Comparison of ENCODE assay signal across 8 cellular contexts in the genomic region with DNA sequence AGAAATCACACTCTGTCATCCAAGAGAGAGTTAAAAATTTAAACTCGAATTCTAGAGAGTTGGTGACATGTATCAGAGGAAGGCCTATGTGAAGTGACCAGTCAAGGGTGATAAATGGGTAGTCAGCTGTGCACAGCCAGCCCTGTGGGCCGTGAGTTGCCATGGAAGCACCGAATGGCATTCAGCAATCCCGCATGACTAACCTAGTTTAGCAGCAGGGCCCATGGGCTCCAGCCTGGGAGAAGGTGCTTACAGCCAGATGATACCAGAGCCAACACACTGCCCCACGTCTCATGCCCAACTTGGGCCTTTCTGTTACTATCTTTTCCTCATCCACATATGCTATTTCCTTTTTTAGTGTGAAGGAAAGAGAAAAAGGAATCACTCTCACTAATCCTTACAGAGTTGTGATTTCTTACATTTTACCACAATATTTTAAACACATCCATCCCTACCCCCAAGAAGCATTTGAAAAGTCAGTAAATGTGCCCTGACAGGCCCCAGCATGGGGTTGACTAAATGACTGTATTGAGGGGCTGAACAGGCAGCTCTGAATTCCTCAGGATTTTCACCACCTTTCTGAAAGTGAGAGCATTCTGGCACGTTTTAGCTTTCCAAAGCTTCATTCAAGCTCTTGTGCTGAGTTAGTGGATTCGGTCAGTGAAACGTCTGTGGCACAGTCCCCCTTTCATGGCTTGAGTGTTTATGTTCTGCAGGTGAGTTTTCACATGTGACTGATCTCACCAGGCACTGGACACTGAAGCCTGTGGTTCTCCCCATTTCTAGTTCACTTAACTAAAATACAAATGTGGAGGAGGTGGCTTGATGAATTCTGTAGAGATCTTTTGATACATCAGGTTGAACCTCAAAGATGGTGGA.
A peak's percentile ranks its signal among the peaks of the same experiment; 100 is the strongest.
DNase-seq lines count a peak whose midpoint lies in the region; ATAC-seq, FAIRE-seq and TF ChIP-seq lines count a peak whose summit lies in the region.

No MANE protein-coding gene starts in this region.

- H3K79me2 ChIP-seq in astrocyte (ENCODE audit: insufficient read depth, low read length): peaks cover 68% of the 10 kb centered on the region

- H2AFZ ChIP-seq in astrocyte (ENCODE audit: low read depth, low read length): no peak overlapping the region

- H3K4me3 ChIP-seq in HUES6 (ENCODE audit: low read depth, low read length) (peak overlapping the region; percentile 25; the same call in 1 of the 2 replicates), astrocyte (ENCODE audit: insufficient read depth, low read depth, low read length) (no peak overlapping the region)
- no peak overlapping the region for H3K4me3 ChIP-seq in CD4-positive, alpha-beta memory T cell (ENCODE audit: low read length in 2 of 2)

- no peak overlapping the region for H3K4me3 Mint-ChIP-seq in activated CD4-positive, alpha-beta T cell treated with anti-CD3 and anti-CD28 coated beads for 36 hours
- peak overlapping the region; percentile 60 for H3K4me3 Mint-ChIP-seq in astrocyte (ENCODE audit: unreplicated experiment)
- H3K4me3 Mint-ChIP-seq in CD4-positive, alpha-beta memory T cell: peak overlapping the region in 2 of 8 donors; percentile 1 to 2

- no peak for FAIRE-seq in astrocyte (lab: Jason Lieb, UNC)

- TF ChIP-seq CTCF in astrocyte (IDR thresholded peaks at IDR 0.05; ENCODE audit: insufficient read depth, low read depth, low read length): no peak

- H3K9me3 Mint-ChIP-seq in activated CD4-positive, alpha-beta T cell treated with anti-CD3 and anti-CD28 coated beads for 36 hours (ENCODE audit: low read depth): no peaks in the 10 kb centered on the region
- H3K9me3 Mint-ChIP-seq in astrocyte (ENCODE audit: unreplicated experiment): no peaks in the 10 kb centered on the region
- H3K9me3 Mint-ChIP-seq in CD4-positive, alpha-beta memory T cell: no peaks in the 10 kb centered on the region

- peak overlapping the region; percentile 35 for H3K4me2 ChIP-seq in astrocyte (ENCODE audit: low read length)

- DNase-seq in activated CD4-positive, alpha-beta T cell treated with anti-CD3 and anti-CD28 coated beads for 36 hours: no peak
- no peak for DNase-seq in activated CD4-positive, alpha-beta T cell treated with anti-CD3 and anti-CD28 coated beads, Interleukin-2, amount 50 U/mL, for 48 hours
- DNase-seq in astrocyte (ENCODE audit: low read depth) (peak; percentile 94), hippocampal formation (lab: John Stamatoyannopoulos, UW) (peak; percentile 54 to 64), sciatic nerve (ENCODE audit: low spot score) (no peak)
- no peak for DNase-seq in CD4-positive, alpha-beta memory T cell
- DNase-seq in activated T-cell treated with anti-CD3 and anti-CD28 coated beads, Interleukin-2, amount 50 U/mL, for 1 hour: no peak

- intact Hi-C loops in activated CD4-positive, alpha-beta T cell treated with anti-CD3 and anti-CD28 coated beads for 36 hours (cut with DNase I, micrococcal nuclease): no loop called here
- intact Hi-C loops in sciatic nerve (cut with DNase I): no loop called here
- intact Hi-C loops in CD4-positive, alpha-beta memory T cell (cut with micrococcal nuclease): loop anchor here (5.0 kb wide), 1 partner anchor 33 kb away; no protein-coding TSS in a partner anchor

- POLR2A ChIA-PET in activated CD4-positive, alpha-beta T cell treated with anti-CD3 and anti-CD28 coated beads for 36 hours (lab: Charles Lee): no interaction called here
- POLR2A ChIA-PET in CD4-positive, alpha-beta memory T cell (lab: Charles Lee; ENCODE audit: partially characterized antibody): no interaction called here

- H3K27ac Mint-ChIP-seq in activated CD4-positive, alpha-beta T cell treated with anti-CD3 and anti-CD28 coated beads for 36 hours: peak overlapping the region; percentile 10
- H3K27ac Mint-ChIP-seq in astrocyte (ENCODE audit: unreplicated experiment): peak overlapping the region; percentile 97
- H3K27ac Mint-ChIP-seq in CD4-positive, alpha-beta memory T cell: peak overlapping the region in 3 of 7 donors; percentile 15 to 69 (median 51)

- no peaks in the 10 kb centered on the region for H3K27me3 Mint-ChIP-seq in activated CD4-positive, alpha-beta T cell treated with anti-CD3 and anti-CD28 coated beads for 36 hours
- H3K27me3 Mint-ChIP-seq in astrocyte (ENCODE audit: low read depth, unreplicated experiment): no peaks in the 10 kb centered on the region
- H3K27me3 Mint-ChIP-seq in CD4-positive, alpha-beta memory T cell: no peaks in the 10 kb centered on the region

- no peaks in the 10 kb centered on the region for H3K27me3 ChIP-seq in HUES6 (ENCODE audit: control insufficient read depth, insufficient read depth, low read length)
- H3K27me3 ChIP-seq in astrocyte (ENCODE audit: insufficient read depth, low read length): no peaks in the 10 kb centered on the region
- H3K27me3 ChIP-seq in CD4-positive, alpha-beta memory T cell (ENCODE audit: insufficient read depth, low read length): no peaks in the 10 kb centered on the region

- H3K9ac ChIP-seq in HUES6 (ENCODE audit: low read length) (no peak overlapping the region), astrocyte (ENCODE audit: low read length) (peak overlapping the region; percentile 46)

- no peaks in the 10 kb centered on the region for H3K36me3 ChIP-seq in HUES6 (ENCODE audit: control insufficient read depth, insufficient read depth, low read length)
- no peaks in the 10 kb centered on the region for H3K36me3 ChIP-seq in astrocyte (ENCODE audit: insufficient read depth, low read length)
- H3K36me3 ChIP-seq in CD4-positive, alpha-beta memory T cell (ENCODE audit: insufficient read depth, low read length): no peaks in the 10 kb centered on the region

- H3K36me3 Mint-ChIP-seq in activated CD4-positive, alpha-beta T cell treated with anti-CD3 and anti-CD28 coated beads for 36 hours (ENCODE audit: low read depth): peaks cover 4% of the 10 kb centered on the region
- no peaks in the 10 kb centered on the region for H3K36me3 Mint-ChIP-seq in astrocyte (ENCODE audit: low read depth, unreplicated experiment)
- peaks cover 0 to 2% of the 10 kb centered on the region in 2 donors for H3K36me3 Mint-ChIP-seq in CD4-positive, alpha-beta memory T cell

- CTCF ChIA-PET in activated CD4-positive, alpha-beta T cell treated with anti-CD3 and anti-CD28 coated beads for 36 hours (lab: Charles Lee): no interaction called here
- CTCF ChIA-PET in CD4-positive, alpha-beta memory T cell (lab: Charles Lee; ENCODE audit: partially characterized antibody): interaction anchor here (0.7 kb wide), 1 partner anchor 54 kb away, joined by 3 read pairs; no protein-coding TSS in a partner anchor

- H4K20me1 ChIP-seq in astrocyte (ENCODE audit: insufficient read depth, low read length): peaks cover 60% of the 10 kb centered on the region

- ATAC-seq in activated CD4-positive, alpha-beta T cell treated with anti-CD3 and anti-CD28 coated beads for 36 hours: no peak
- peak; percentile 40 for ATAC-seq in sciatic nerve

- H3K4me1 ChIP-seq in HUES6 (ENCODE audit: control insufficient read depth, insufficient read depth, low read length) (peaks cover 71% of the 10 kb centered on the region), astrocyte (ENCODE audit: insufficient read depth, low read length) (peaks cover 30% of the 10 kb centered on the region)
- H3K4me1 ChIP-seq in CD4-positive, alpha-beta memory T cell (ENCODE audit: insufficient read depth, low read length): peaks cover 51% of the 10 kb centered on the region

- H3K4me1 Mint-ChIP-seq in activated CD4-positive, alpha-beta T cell treated with anti-CD3 and anti-CD28 coated beads for 36 hours: peaks cover 65% of the 10 kb centered on the region
- H3K4me1 Mint-ChIP-seq in astrocyte (ENCODE audit: low read depth, unreplicated experiment): peaks cover 49% of the 10 kb centered on the region
- peaks cover 45 to 85% (median 66%) of the 10 kb centered on the region in 4 donors for H3K4me1 Mint-ChIP-seq in CD4-positive, alpha-beta memory T cell

- no peaks in the 10 kb centered on the region for H3K9me3 ChIP-seq in HUES6 (ENCODE audit: control insufficient read depth, insufficient read depth, low read depth, low read length)
- no peaks in the 10 kb centered on the region for H3K9me3 ChIP-seq in astrocyte (ENCODE audit: insufficient read depth, low read depth, low read length)
- no peaks in the 10 kb centered on the region for H3K9me3 ChIP-seq in CD4-positive, alpha-beta memory T cell (ENCODE audit: control insufficient read depth in 1 of 2, low read length in 2 of 2)

- H3K27ac ChIP-seq in HUES6 (ENCODE audit: low read depth, low read length) (peak overlapping the region; percentile 57; the same call in 1 of the 2 replicates), astrocyte (ENCODE audit: low read depth, low read length) (peak overlapping the region; percentile 65)
- no peak overlapping the region for H3K27ac ChIP-seq in CD4-positive, alpha-beta memory T cell (ENCODE audit: low read depth, low read length)

Comparison
In these comparisons a context has a peak if more than half of its experiments do, and no peak if none do; other contexts are left out.
1. DNase-seq: peak in astrocyte (single experiment) and hippocampal formation (2 of 2); none in activated CD4-positive, alpha-beta T cell treated with anti-CD3 and anti-CD28 coated beads for 36 hours (single experiment), activated CD4-positive, alpha-beta T cell treated with anti-CD3 and anti-CD28 coated beads, Interleukin-2, amount 50 U/mL, for 48 hours (0 of 2), sciatic nerve (single experiment), CD4-positive, alpha-beta memory T cell (0 of 5) and activated T-cell treated with anti-CD3 and anti-CD28 coated beads, Interleukin-2, amount 50 U/mL, for 1 hour (single experiment).